In the genomic region with DNA sequence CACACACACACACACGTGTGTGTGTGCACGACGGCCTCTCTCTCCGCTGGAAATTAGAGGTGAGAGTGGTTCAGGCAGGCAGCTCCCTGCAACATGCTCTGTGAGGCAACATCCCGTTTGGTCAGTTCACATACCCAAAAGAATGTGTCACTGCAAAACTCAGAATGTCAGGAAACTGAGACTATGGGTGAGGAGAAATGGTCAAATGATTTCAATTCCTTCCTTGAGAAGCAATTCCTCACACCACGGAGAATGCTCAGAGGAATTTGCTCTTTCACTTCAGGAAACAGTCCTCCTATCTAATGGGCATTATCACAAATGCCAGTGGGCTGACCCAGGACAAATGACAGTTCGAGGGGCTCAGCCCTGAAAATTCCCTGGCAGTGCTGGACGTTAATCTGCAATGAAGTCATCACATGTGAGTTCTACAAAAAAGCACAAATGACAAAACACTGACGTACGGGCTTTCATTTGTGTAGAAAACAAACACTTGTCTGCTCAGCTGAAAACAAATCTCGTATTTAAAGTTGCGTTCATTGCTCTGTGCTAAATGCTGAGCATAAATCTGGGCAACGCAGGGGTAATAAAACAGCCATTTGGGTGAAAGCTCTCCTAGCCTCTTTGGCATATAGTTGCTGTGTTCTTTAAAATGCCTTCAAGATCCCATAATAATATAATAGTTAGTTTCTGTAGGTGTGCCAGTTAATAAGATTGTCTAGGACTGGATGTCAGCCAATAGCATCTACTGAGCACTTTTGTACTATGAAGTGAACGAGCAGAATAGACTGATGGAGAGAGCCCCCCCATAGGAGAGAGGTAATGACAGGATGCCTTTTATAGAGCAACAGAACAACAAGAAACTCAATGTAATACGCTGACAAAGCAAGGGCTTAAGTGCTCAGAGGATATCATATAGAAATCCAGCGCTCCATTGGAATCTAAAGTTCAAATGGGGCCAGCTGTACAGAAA, we compare ENCODE assay signal across 10 cellular contexts. TPM values are rescaled to one million over a fixed set of nuclear protein-coding genes. Genes with fewer than 3 reads are reported as not detected.
DNase-seq lines count a peak whose midpoint lies in the region; ATAC-seq and TF ChIP-seq lines count a peak whose summit lies in the region.
"Had no signal": no experiment of that assay in that cellular context is flagged by ENCODE, and none has a peak within 500 bp of the region (broad histone marks: within the 10 kb centered on the region; RNA-seq: fewer than 3 reads in every experiment).

No MANE protein-coding gene starts in this region.

- H3K9me3 ChIP-seq in mucosa of descending colon, result no peaks in the 10 kb centered on the region

- intact Hi-C loops in mucosa of descending colon (cut with DNase I, micrococcal nuclease), result no loop called here

- no peaks in the 10 kb centered on the region for H3K36me3 ChIP-seq in mucosa of descending colon (ENCODE audit: low read depth)

- DNase-seq in AG09309 (ENCODE audit: low read depth) (peak; percentile 84), NCI-H1105 (lab: John Stamatoyannopoulos, UW) (peak; percentile 24), dedifferentiated amniotic fluid mesenchymal stem cell (ENCODE audit: extremely low spot score) (peak; percentile 74), mucosa of descending colon (no peak), C1 segment of cervical spinal cord (lab: John Stamatoyannopoulos, UW) (no peak)
- DNase-seq in activated CD4-positive, alpha-beta T cell treated with anti-CD3 and anti-CD28 coated beads, Interleukin-2, amount 50 U/mL, for 1 hour, result no peak
- DNase-seq: DMS153, NCI-H1694 had no signal

- peak overlapping the region; percentile 13 for H3K4me3 ChIP-seq in AG09309 (ENCODE audit: control insufficient read depth, low read depth, low read length)
- H3K4me3 ChIP-seq in mucosa of descending colon, result no peak overlapping the region

- TF ChIP-seq CTCF in AG09309 (IDR thresholded peaks at IDR 0.05; ENCODE audit: control insufficient read depth, insufficient read depth, low read depth, low read length, missing control alignments), result no peak
- TF ChIP-seq CTCF in mucosa of descending colon (IDR thresholded peaks at IDR 0.05), result no peak

- H3K4me1 ChIP-seq in mucosa of descending colon (ENCODE audit: low read depth), result no peaks in the 10 kb centered on the region

- ATAC-seq in mucosa of descending colon (peak; percentile 31), GM18517 (IDR thresholded peaks at IDR 0.05; ENCODE audit: unreplicated experiment) (no peak), GM21515 (IDR thresholded peaks at IDR 0.05; ENCODE audit: unreplicated experiment) (no peak)

RNA-seq across cellular contexts. Expression of a gene that starts 18.7 kb away (rescaled TPM):
- 10 to 100 TPM in 2 of 3 donors, 1 to 10 TPM in 1; 9.1 to 25.9 (median 10.3) TPM for total RNA-seq in mucosa of descending colon

RNA-seq across cellular contexts. Expression of a gene that starts 59.9 kb away (rescaled TPM):
- 100 to 1,000 TPM; 205 to 221 (median 211) TPM for total RNA-seq in mucosa of descending colon

Comparison
In these comparisons a context has a peak if more than half of its experiments do, and no peak if none do; other contexts are left out.
1. DNase-seq: peak in AG09309 (single experiment), NCI-H1105 (single experiment) and dedifferentiated amniotic fluid mesenchymal stem cell (single experiment); none in mucosa of descending colon (0 of 3), C1 segment of cervical spinal cord (0 of 14) and activated CD4-positive, alpha-beta T cell treated with anti-CD3 and anti-CD28 coated beads, Interleukin-2, amount 50 U/mL, for 1 hour (single experiment).